ENCODE assay signal across 8 cellular contexts in genomic region chr3:50786631-50787030, GRCh38.
"Had no signal": no experiment of that assay in that cellular context is flagged by ENCODE, and none has a peak within 500 bp of the region (broad histone marks: within the 10 kb centered on the region; RNA-seq: fewer than 3 reads in every experiment).

No MANE protein-coding gene starts in this region.

- ATAC-seq: GM12878 had no signal

- DNase-seq: GDM1, GF-D8 had no signal

- FAIRE-seq: G401.6, GM12878, GM12891, GM12892, GM18507, GM19239 had no signal

- H3K4me3 ChIP-seq: GM12878 had no signal
